Comparison of ENCODE assay signal across 8 cellular contexts in the genomic region with DNA sequence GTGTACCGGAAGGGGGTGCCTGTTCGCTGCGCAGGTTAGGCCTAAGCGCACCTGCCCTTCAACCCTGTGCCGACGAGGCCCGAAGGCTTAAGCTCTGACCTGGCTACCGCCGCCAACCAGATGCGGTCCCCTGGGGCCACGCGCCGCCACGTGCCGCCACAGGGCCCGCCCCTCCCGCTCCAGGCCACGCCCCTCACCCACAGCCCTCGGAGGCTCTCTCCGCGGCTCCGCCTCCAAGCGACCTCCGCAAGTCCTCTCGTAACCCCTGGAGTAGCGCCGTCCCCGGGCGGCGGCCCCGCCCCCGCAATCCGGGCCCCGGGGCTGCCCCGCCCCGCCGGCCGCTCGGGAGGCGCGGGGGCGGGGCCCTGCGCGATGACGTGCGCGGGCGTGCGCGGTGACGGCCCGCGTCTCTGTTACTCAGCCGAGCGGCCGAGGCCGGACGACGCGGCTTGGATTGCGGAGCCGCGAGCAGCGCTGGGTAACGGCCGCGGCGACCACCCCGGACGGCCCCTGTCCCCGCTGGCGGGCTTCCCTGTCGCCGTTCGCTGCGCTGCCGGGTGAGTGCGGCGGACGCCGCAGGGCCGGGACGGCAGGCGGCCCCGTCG. TPM values are rescaled to one million over a fixed set of nuclear protein-coding genes. Genes with fewer than 3 reads are reported as not detected.
DNase-seq lines count a peak whose midpoint lies in the region; ATAC-seq and TF ChIP-seq lines count a peak whose summit lies in the region.

A gene (plus strand): TSS at position 413 of the 605 bp plus-strand sequence. CDS start 94,984 bp downstream, outside the sequence.

- no peaks in the 10 kb centered on the region for H4K20me1 ChIP-seq in H9 (ENCODE audit: control insufficient read depth, insufficient read depth, insufficient read length)

- H3K23me2 ChIP-seq in H9 (ENCODE audit: insufficient read length, low read depth, low read length, poor library complexity, severe bottlenecking): no peaks in the 10 kb centered on the region

- no peaks in the 10 kb centered on the region for H3K9me3 ChIP-seq in H9 (ENCODE audit: control insufficient read depth, low read depth, low read length)

- peak within 1 kb of the TSS; percentile 48 for H3K4me2 ChIP-seq in H9 (ENCODE audit: insufficient read depth, insufficient read length, low read length)

- H3K27me3 ChIP-seq in H9 (ENCODE audit: insufficient read depth, low read length): no peaks in the 10 kb centered on the region

- H3K4me3 Mint-ChIP-seq in H9 (peak within 1 kb of the TSS; percentile 68 to 84), nephron progenitor cell (peak within 1 kb of the TSS; percentile 89)
- H3K4me3 Mint-ChIP-seq in stimulated activated naive CD8-positive, alpha-beta T cell treated with anti-CD3 and anti-CD28 coated beads, Interleukin-15, amount 100 ng/mL, for 72 hours: peak within 1 kb of the TSS; percentile 83 to 89

- H2BK5ac ChIP-seq in H9 (ENCODE audit: insufficient read length, low read length): no peak within 1 kb of the TSS

- no peak within 1 kb of the TSS for H2AFZ ChIP-seq in H9 (ENCODE audit: low read length)

- H3K27ac Mint-ChIP-seq in H9 (peak within 1 kb of the TSS; percentile 22 to 76 (median 56); a peak in 5 of 7 replicates), nephron progenitor cell (peak within 1 kb of the TSS; percentile 79)
- H3K27ac Mint-ChIP-seq in stimulated activated naive CD8-positive, alpha-beta T cell treated with anti-CD3 and anti-CD28 coated beads, Interleukin-15, amount 100 ng/mL, for 72 hours: peak within 1 kb of the TSS in 1 of 2 donors; percentile 84

- no peak within 1 kb of the TSS for H3K23ac ChIP-seq in H9 (ENCODE audit: insufficient read length, low read depth, low read length)

- H2BK15ac ChIP-seq in H9 (ENCODE audit: low read depth, low read length): no peak within 1 kb of the TSS

- no peak within 1 kb of the TSS for H2BK12ac ChIP-seq in H9 (ENCODE audit: insufficient read length, low read depth, low read length)

- no peak within 1 kb of the TSS for H3K4ac ChIP-seq in H9 (ENCODE audit: low read depth, low read length)

- no peak within 1 kb of the TSS for H4K8ac ChIP-seq in H9 (replicated peaks; ENCODE audit: insufficient read length, low read depth, low read length)

- peaks cover 18 to 21% of the 10 kb centered on the region in 2 experiments for H3K4me1 Mint-ChIP-seq in H9
- H3K4me1 Mint-ChIP-seq in nephron progenitor cell: peaks cover 31% of the 10 kb centered on the region
- H3K4me1 Mint-ChIP-seq in stimulated activated naive CD8-positive, alpha-beta T cell treated with anti-CD3 and anti-CD28 coated beads, Interleukin-15, amount 100 ng/mL, for 72 hours: peaks cover 38% of the 10 kb centered on the region

- no CpG with 5 or more reads among the region's 86 CpGs for WGBS in H9 (ENCODE audit: extremely low coverage, insufficient read length, low lambda C conversion rate)

- H2BK120ac ChIP-seq in H9 (ENCODE audit: low read depth, low read length, poor library complexity, severe bottlenecking): no peak within 1 kb of the TSS

- H2BK20ac ChIP-seq in H9 (ENCODE audit: low read depth, low read length, poor library complexity, severe bottlenecking): no peak within 1 kb of the TSS

- H3T11ph ChIP-seq in H9 (ENCODE audit: low read length): no peak within 1 kb of the TSS

- peak within 1 kb of the TSS; percentile 56 for H3K9ac ChIP-seq in H9 (ENCODE audit: extremely low read depth, insufficient read length, low read length)

- H3K27me3 Mint-ChIP-seq in H9 (ENCODE audit: low read depth) (peaks cover 31% of the 10 kb centered on the region), nephron progenitor cell (ENCODE audit: low read depth, poor library complexity) (peaks cover 29% of the 10 kb centered on the region)
- no peaks in the 10 kb centered on the region for H3K27me3 Mint-ChIP-seq in stimulated activated naive CD8-positive, alpha-beta T cell treated with anti-CD3 and anti-CD28 coated beads, Interleukin-15, amount 100 ng/mL, for 72 hours

- H3K56ac ChIP-seq in H9 (ENCODE audit: insufficient read length, low read depth, low read length): no peak within 1 kb of the TSS

- no peaks in the 10 kb centered on the region for H3K79me1 ChIP-seq in H9 (ENCODE audit: insufficient read depth, low read depth, low read length, poor library complexity, severe bottlenecking)

- DNase-seq in ELR (ENCODE audit: low read depth) (peak; percentile 88), H9 (peak; percentile 98), M059J (ENCODE audit: low read depth) (peak; percentile 80), SHP77 treated with DMSO at 0.1 percent for 48 hours (lab: John Stamatoyannopoulos, UW) (peak; percentile 27), fibroblast of the conjunctiva (ENCODE audit: low read depth) (peak; percentile 75), nephron progenitor cell (peak; percentile 97)
- peak; percentile 97 for DNase-seq in activated effector memory CD4-positive, alpha-beta T cell treated with anti-CD3 and anti-CD28 coated beads, Interleukin-2, amount 50 U/mL, for 16 hours
- DNase-seq in stimulated activated naive CD8-positive, alpha-beta T cell treated with anti-CD3 and anti-CD28 coated beads, Interleukin-15, amount 100 ng/mL, for 72 hours: peak; percentile 90 to 91

- H3K18ac ChIP-seq in H9 (ENCODE audit: insufficient read length, low read depth, low read length): peak within 1 kb of the TSS; percentile 59

- H2AK5ac ChIP-seq in H9 (ENCODE audit: insufficient read length, low read length): no peak within 1 kb of the TSS

- H3K27ac ChIP-seq in H9 (ENCODE audit: insufficient read length, low read depth, low read length): no peak within 1 kb of the TSS

- H3K4me1 ChIP-seq in H9 (ENCODE audit: insufficient read depth, low read length): no peaks in the 10 kb centered on the region

- no peak within 1 kb of the TSS for H4K91ac ChIP-seq in H9 (ENCODE audit: insufficient read length, low read depth, low read length)

- peaks cover 0 to 3% (median 0%) of the 10 kb centered on the region in 3 experiments; a peak in 3 of 7 replicates for H3K36me3 Mint-ChIP-seq in H9 (ENCODE audit: insufficient read depth in 1 of 3, low read depth in 3 of 3)
- peaks cover 20% of the 10 kb centered on the region for H3K36me3 Mint-ChIP-seq in nephron progenitor cell (ENCODE audit: low read depth)

- peak; percentile 88 for ATAC-seq in stimulated activated naive CD8-positive, alpha-beta T cell treated with anti-CD3 and anti-CD28 coated beads, Interleukin-15, amount 100 ng/mL, for 72 hours

- TF ChIP-seq CTCF in H9 (conservative IDR thresholded peaks at IDR 0.05) (no peak), nephron progenitor cell (IDR thresholded peaks at IDR 0.05) (no peak)

- H3K14ac ChIP-seq in H9 (ENCODE audit: insufficient read depth, low read length): peak within 1 kb of the TSS; percentile 79

- H3K9me3 Mint-ChIP-seq in H9 (no peaks in the 10 kb centered on the region; a peak in 1 of 5 replicates), nephron progenitor cell (no peaks in the 10 kb centered on the region)
- no peaks in the 10 kb centered on the region for H3K9me3 Mint-ChIP-seq in stimulated activated naive CD8-positive, alpha-beta T cell treated with anti-CD3 and anti-CD28 coated beads, Interleukin-15, amount 100 ng/mL, for 72 hours

- H3K79me2 ChIP-seq in H9 (ENCODE audit: insufficient read depth, low read length): peaks cover 8% of the 10 kb centered on the region; the same call in 1 of the 2 replicates

- no peak within 1 kb of the TSS for H4K5ac ChIP-seq in H9 (ENCODE audit: insufficient read length, low read depth, low read length)

RNA-seq across cellular contexts. Expression of the gene that starts here (rescaled TPM):
- total RNA-seq in H9 (2021): 52.0 and 56.3 TPM in 2 replicates
- total RNA-seq in M059J (2014; rRNA removed; shearing (Covaris generic)): 114 and 149 TPM in 2 replicates

Comparison
In these comparisons a context has a peak if more than half of its experiments do, and no peak if none do; other contexts are left out.
1. DNase-seq: peak in every context shown above with its lines; median percentile 98 in H9; 97 in activated effector memory CD4-positive, alpha-beta T cell treated with anti-CD3 and anti-CD28 coated beads, Interleukin-2, amount 50 U/mL, for 16 hours; 97 in nephron progenitor cell; 90 in stimulated activated naive CD8-positive, alpha-beta T cell treated with anti-CD3 and anti-CD28 coated beads, Interleukin-15, amount 100 ng/mL, for 72 hours; 88 in ELR; 80 in M059J; 75 in fibroblast of the conjunctiva; 27 in SHP77 treated with DMSO at 0.1 percent for 48 hours.